18 cellular contexts compared by ENCODE assay signal in the genomic region with DNA sequence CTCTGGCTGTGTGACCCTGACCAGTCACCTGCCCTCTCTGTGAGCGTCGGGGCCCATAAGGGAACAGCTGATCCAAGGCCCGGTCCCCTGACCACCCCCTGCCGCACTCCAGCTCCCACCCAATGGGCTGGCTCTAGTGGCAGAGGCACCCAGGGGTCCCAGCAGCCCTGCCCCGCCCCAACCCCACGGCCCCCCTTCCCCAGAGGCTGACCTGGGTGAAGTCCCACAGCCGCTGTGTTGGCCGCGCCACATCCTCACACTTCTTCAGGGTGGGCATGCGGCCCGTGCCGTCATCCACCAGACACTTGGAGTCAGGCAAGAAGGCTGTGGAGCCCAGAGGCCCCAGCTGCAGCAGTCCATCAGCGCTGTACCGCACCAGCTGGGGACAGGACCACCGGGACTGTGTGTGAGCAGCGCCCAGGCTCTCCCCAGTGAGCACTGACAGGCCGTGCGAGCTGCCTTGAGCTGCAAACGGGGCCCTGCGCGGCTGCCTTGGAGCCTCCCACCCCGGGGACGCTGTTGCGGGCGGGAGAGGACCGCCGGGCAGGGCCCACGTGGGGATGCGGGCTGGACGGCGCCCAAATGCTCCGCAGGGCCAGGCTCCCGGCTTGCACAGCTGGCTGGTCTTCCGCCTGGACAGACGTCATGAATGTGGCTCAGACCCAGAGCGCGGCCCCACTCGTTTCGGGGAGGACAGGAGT. TPM values are rescaled to one million over a fixed set of nuclear protein-coding genes. Genes with fewer than 3 reads are reported as not detected.
DNase-seq lines count a peak whose midpoint lies in the region; ATAC-seq and TF ChIP-seq lines count a peak whose summit lies in the region.
"Had no signal": no experiment of that assay in that cellular context is flagged by ENCODE, and none has a peak within 500 bp of the region (broad histone marks: within the 10 kb centered on the region; RNA-seq: fewer than 3 reads in every experiment).

No MANE protein-coding gene starts in this region.

- H3K4me3 Mint-ChIP-seq in T-helper 17 cell, result no peak overlapping the region
- H3K4me3 Mint-ChIP-seq: CD14-positive monocyte had no signal

- H3K27ac ChIP-seq in left ventricle myocardium inferior (replicated peaks), result no peak overlapping the region
- no peak overlapping the region for H3K27ac ChIP-seq in neuronal stem cell (replicated peaks; ENCODE audit: low read length)
- H3K27ac ChIP-seq: A549 had no signal

- no peak overlapping the region for H4K8ac ChIP-seq in neuronal stem cell (ENCODE audit: low read depth, low read length)

- intact Hi-C loops in left ventricle myocardium inferior (cut with micrococcal nuclease), result no loop called here

- no peak overlapping the region for H3K4ac ChIP-seq in neuronal stem cell (ENCODE audit: low read length)

- no peak overlapping the region for H2BK12ac ChIP-seq in neuronal stem cell (ENCODE audit: low read length)

- no peak overlapping the region for H3K18ac ChIP-seq in neuronal stem cell (ENCODE audit: low read length)

- no peak overlapping the region for H2AK5ac ChIP-seq in neuronal stem cell (ENCODE audit: low read depth, low read length)

- H2BK5ac ChIP-seq in neuronal stem cell (ENCODE audit: low read length), result no peak overlapping the region

- H3K4me3 ChIP-seq in cardiac fibroblast (replicated peaks in 1 of 2; ENCODE audit: low read depth in 2 of 2, low read length in 2 of 2) (no peak overlapping the region), left ventricle myocardium inferior (no peak overlapping the region), neuronal stem cell (ENCODE audit: low read length in 2 of 2) (no peak overlapping the region)
- H3K4me3 ChIP-seq: A549, MG63 had no signal

- DNase-seq in Ammon's horn (ENCODE audit: low spot score), result peak; percentile 69
- DNase-seq in cardiac fibroblast (ENCODE audit: low read depth in 2 of 2), result peak; percentile 13 to 32
- DNase-seq in left ventricle myocardium inferior, result peak; percentile 46
- DNase-seq in neuronal stem cell (ENCODE audit: low spot score), result no peak
- DNase-seq in T-helper 17 cell, result no peak
- DNase-seq: COR-L47, DMS153, MG63, NCI-H1105, NCI-H1694, NCI-H524, SHP77 had no signal

- H3K23ac ChIP-seq in neuronal stem cell (ENCODE audit: low read depth, low read length, poor library complexity), result peak overlapping the region; percentile 44

- H3K27me3 ChIP-seq in left ventricle myocardium inferior (ENCODE audit: low read depth) (peaks cover 79% of the 10 kb centered on the region), neuronal stem cell (ENCODE audit: control insufficient read depth in 3 of 3, insufficient read depth in 3 of 3, low read depth in 1 of 3, low read length in 3 of 3) (peaks cover 0 to 70% (median 0%) of the 10 kb centered on the region in 3 experiments)

- WGBS in neuronal stem cell (ENCODE audit: extremely low coverage in 2 of 2, insufficient read length in 2 of 2, insufficient replicate concordance in 1 of 2), 2 donors, result no CpG with 5 or more reads among the region's 39 CpGs

- H2AFZ ChIP-seq in neuronal stem cell (ENCODE audit: low read length), result no peak overlapping the region

- H3K79me1 ChIP-seq in neuronal stem cell (ENCODE audit: low read depth, low read length), result no peaks in the 10 kb centered on the region

- H3K36me3 ChIP-seq in left ventricle myocardium inferior (no peaks in the 10 kb centered on the region), neuronal stem cell (replicated peaks in 1 of 2; ENCODE audit: control insufficient read depth in 2 of 2, insufficient read depth in 2 of 2, low read length in 2 of 2) (no peaks in the 10 kb centered on the region)
- H3K36me3 ChIP-seq: MG63 had no signal

- no peaks in the 10 kb centered on the region for H3K36me3 Mint-ChIP-seq in T-helper 17 cell (ENCODE audit: low read depth)
- H3K36me3 Mint-ChIP-seq: CD14-positive monocyte had no signal

- H2BK120ac ChIP-seq in neuronal stem cell (ENCODE audit: low read depth, low read length), result no peak overlapping the region

- peak overlapping the region; percentile 47 for H3K14ac ChIP-seq in neuronal stem cell (ENCODE audit: low read length)

- no peak overlapping the region for H3K4me2 ChIP-seq in neuronal stem cell (ENCODE audit: insufficient read depth, low read length, poor library complexity, severe bottlenecking)
- H3K4me2 ChIP-seq: A549 had no signal

- peaks cover 6% of the 10 kb centered on the region for H3K27me3 Mint-ChIP-seq in T-helper 17 cell

- H3K4me1 ChIP-seq in left ventricle myocardium inferior (no peaks in the 10 kb centered on the region), neuronal stem cell (ENCODE audit: control insufficient read depth in 2 of 2, insufficient read depth in 1 of 2, low read depth in 1 of 2, low read length in 2 of 2) (peaks cover 0 to 6% of the 10 kb centered on the region in 2 donors)
- H3K4me1 ChIP-seq: A549 had no signal

- TF ChIP-seq CTCF in cardiac fibroblast (IDR thresholded peaks at IDR 0.05; ENCODE audit: low read depth, low read length) (no peak), left ventricle myocardium inferior (IDR thresholded peaks at IDR 0.05; ENCODE audit: borderline replicate concordance) (no peak)

- H4K91ac ChIP-seq in neuronal stem cell (ENCODE audit: low read depth, low read length, poor library complexity), result no peak overlapping the region

- H2BK15ac ChIP-seq in neuronal stem cell (ENCODE audit: low read length), result no peak overlapping the region

- peaks cover 2% of the 10 kb centered on the region for H3K4me1 Mint-ChIP-seq in T-helper 17 cell
- H3K4me1 Mint-ChIP-seq: CD14-positive monocyte had no signal

- peaks cover 10% of the 10 kb centered on the region for H3K9me3 ChIP-seq in left ventricle myocardium inferior (replicated peaks)
- peaks cover 8 to 11% of the 10 kb centered on the region in 2 donors for H3K9me3 ChIP-seq in neuronal stem cell (replicated peaks in 1 of 2; ENCODE audit: control insufficient read depth in 2 of 2, insufficient read depth in 1 of 2, low read depth in 1 of 2, low read length in 2 of 2)
- H3K9me3 ChIP-seq in T-helper 17 cell (ENCODE audit: control insufficient read depth, low read length, poor library complexity, severe bottlenecking), result no peaks in the 10 kb centered on the region

- ATAC-seq in HG03159 (IDR thresholded peaks at IDR 0.05; ENCODE audit: unreplicated experiment), result no peak
- no peak for ATAC-seq in T-helper 17 cell
- ATAC-seq in GM21825 (IDR thresholded peaks at IDR 0.05; ENCODE audit: unreplicated experiment), result no peak
- ATAC-seq in GM21619 (IDR thresholded peaks at IDR 0.05; ENCODE audit: unreplicated experiment), result no peak
- ATAC-seq: A549, Panc1 had no signal

- H3K27ac Mint-ChIP-seq in T-helper 17 cell, result no peak overlapping the region
- H3K27ac Mint-ChIP-seq: CD14-positive monocyte had no signal

- H3K9ac ChIP-seq in neuronal stem cell (ENCODE audit: low read depth, low read length, poor library complexity), result peak overlapping the region; percentile 24

RNA-seq across cellular contexts. Expression of a gene that starts 53.5 kb away (rescaled TPM):
- 10.3 TPM for total RNA-seq in left ventricle myocardium inferior
- polyA plus RNA-seq in neuronal stem cell (2013, experiment 1 of 2), result 24.2 TPM
- 24.1 TPM for polyA plus RNA-seq in neuronal stem cell (2013, experiment 2 of 2)
- 10 to 100 TPM; 20.7 to 21.6 TPM for total RNA-seq in T-helper 17 cell

RNA-seq across cellular contexts. Expression of a gene that starts 53.6 kb away (rescaled TPM):
- total RNA-seq in left ventricle myocardium inferior (9.0 TPM), T-helper 17 cell (10 to 100 TPM; 38.2 to 40.9 TPM)
- 8.5 TPM for polyA plus RNA-seq in neuronal stem cell (2013, experiment 1 of 2)
- 8.6 TPM for polyA plus RNA-seq in neuronal stem cell (2013, experiment 2 of 2)

Comparison
In these comparisons a context has a peak if more than half of its experiments do, and no peak if none do; other contexts are left out.
1. DNase-seq: peak in Ammon's horn (single experiment), cardiac fibroblast (2 of 2) and left ventricle myocardium inferior (single experiment); none in neuronal stem cell (single experiment) and T-helper 17 cell (0 of 3).